Comparison of ENCODE assay signal across 8 cellular contexts in genomic region chr6:121430514-121431460, GRCh38. TPM values are rescaled to one million over a fixed set of nuclear protein-coding genes. Genes with fewer than 3 reads are reported as not detected.
DNase-seq lines count a peak whose midpoint lies in the region; ATAC-seq and TF ChIP-seq lines count a peak whose summit lies in the region.

No MANE protein-coding gene starts in this region.

- no peak for DNase-seq in GM12865 (ENCODE audit: low read depth)
- DNase-seq in NCI-H69 (lab: John Stamatoyannopoulos, UW): peak; percentile 69
- peak; percentile 55 for DNase-seq in epithelial cell of esophagus (ENCODE audit: low read depth)
- no peak for DNase-seq in osteocyte (ENCODE audit: extremely low spot score, unreplicated experiment)
- no peak for DNase-seq in DMS153 treated with DMSO at 0.1 percent for 48 hours (lab: John Stamatoyannopoulos, UW; ENCODE audit: unreplicated experiment)
- DNase-seq in germinal center (ENCODE audit: low spot score): no peak
- DNase-seq in activated T-cell treated with anti-CD3 and anti-CD28 coated beads, Interleukin-2, amount 50 U/mL, for 72 hours: no peak

- peak; percentile 20 for TF ChIP-seq CTCF in GM12865 (IDR thresholded peaks at IDR 0.05; ENCODE audit: insufficient read depth, low read depth, low read length, missing control alignments)
- peak; percentile 70 for TF ChIP-seq CTCF in epithelial cell of esophagus (IDR thresholded peaks at IDR 0.05; ENCODE audit: insufficient read depth, low read depth, low read length, missing control alignments)
- TF ChIP-seq CTCF in osteocyte (IDR thresholded peaks at IDR 0.05): peak; percentile 84

- H3K36me3 Mint-ChIP-seq in osteocyte (ENCODE audit: unreplicated experiment): no peaks in the 10 kb centered on the region
- H3K36me3 Mint-ChIP-seq in stimulated activated memory B cell treated with anti-CD40 and anti-IgM and Interleukin-4, amounts not matched to agents 10 μg/mL and 1 μg/mL and 100 μg/mL, for 72 hours: no peaks in the 10 kb centered on the region
- H3K36me3 Mint-ChIP-seq in activated T-cell treated with anti-CD3 and anti-CD28 coated beads, Interleukin-2, amount 50 U/mL, for 72 hours (ENCODE audit: insufficient read depth in 2 of 2): no peaks in the 10 kb centered on the region

- no peaks in the 10 kb centered on the region for H3K27me3 Mint-ChIP-seq in osteocyte (ENCODE audit: unreplicated experiment)
- H3K27me3 Mint-ChIP-seq in stimulated activated memory B cell treated with anti-CD40 and anti-IgM and Interleukin-4, amounts not matched to agents 10 μg/mL and 1 μg/mL and 100 μg/mL, for 72 hours: peaks cover 9% of the 10 kb centered on the region
- H3K27me3 Mint-ChIP-seq in activated T-cell treated with anti-CD3 and anti-CD28 coated beads, Interleukin-2, amount 50 U/mL, for 72 hours (ENCODE audit: low read depth): peaks cover 8% of the 10 kb centered on the region

- H3K9me3 Mint-ChIP-seq in osteocyte (ENCODE audit: unreplicated experiment): no peaks in the 10 kb centered on the region
- H3K9me3 Mint-ChIP-seq in stimulated activated memory B cell treated with anti-CD40 and anti-IgM and Interleukin-4, amounts not matched to agents 10 μg/mL and 1 μg/mL and 100 μg/mL, for 72 hours: no peaks in the 10 kb centered on the region
- no peaks in the 10 kb centered on the region for H3K9me3 Mint-ChIP-seq in activated T-cell treated with anti-CD3 and anti-CD28 coated beads, Interleukin-2, amount 50 U/mL, for 72 hours

- H3K4me3 ChIP-seq in GM12865 (ENCODE audit: low read depth, low read length): no peak overlapping the region
- no peak overlapping the region for H3K4me3 ChIP-seq in epithelial cell of esophagus (ENCODE audit: low read length)

- H3K27ac Mint-ChIP-seq in osteocyte (ENCODE audit: unreplicated experiment): no peak overlapping the region
- no peak overlapping the region for H3K27ac Mint-ChIP-seq in stimulated activated memory B cell treated with anti-CD40 and anti-IgM and Interleukin-4, amounts not matched to agents 10 μg/mL and 1 μg/mL and 100 μg/mL, for 72 hours
- H3K27ac Mint-ChIP-seq in activated T-cell treated with anti-CD3 and anti-CD28 coated beads, Interleukin-2, amount 50 U/mL, for 72 hours: no peak overlapping the region

- H3K4me3 Mint-ChIP-seq in osteocyte (ENCODE audit: unreplicated experiment): no peak overlapping the region
- H3K4me3 Mint-ChIP-seq in stimulated activated memory B cell treated with anti-CD40 and anti-IgM and Interleukin-4, amounts not matched to agents 10 μg/mL and 1 μg/mL and 100 μg/mL, for 72 hours: no peak overlapping the region
- no peak overlapping the region for H3K4me3 Mint-ChIP-seq in activated T-cell treated with anti-CD3 and anti-CD28 coated beads, Interleukin-2, amount 50 U/mL, for 72 hours

- ATAC-seq in stimulated activated memory B cell treated with anti-CD40 and anti-IgM and Interleukin-4, amounts not matched to agents 10 μg/mL and 1 μg/mL and 100 μg/mL, for 72 hours: no peak
- no peak for ATAC-seq in activated T-cell treated with anti-CD3 and anti-CD28 coated beads, Interleukin-2, amount 50 U/mL, for 72 hours (replicated peaks in 1 of 2)

- peaks cover 29% of the 10 kb centered on the region for H3K4me1 Mint-ChIP-seq in osteocyte (ENCODE audit: unreplicated experiment)
- H3K4me1 Mint-ChIP-seq in stimulated activated memory B cell treated with anti-CD40 and anti-IgM and Interleukin-4, amounts not matched to agents 10 μg/mL and 1 μg/mL and 100 μg/mL, for 72 hours: no peaks in the 10 kb centered on the region
- no peaks in the 10 kb centered on the region for H3K4me1 Mint-ChIP-seq in activated T-cell treated with anti-CD3 and anti-CD28 coated beads, Interleukin-2, amount 50 U/mL, for 72 hours (ENCODE audit: low read depth)

RNA-seq across cellular contexts. Expression of gene GJA1, which starts 4.7 kb away (rescaled TPM):
- total RNA-seq in osteocyte: 283 and 286 TPM in 2 replicates
- total RNA-seq in activated T-cell treated with anti-CD3 and anti-CD28 coated beads, Interleukin-2, amount 50 U/mL, for 72 hours: under 1 TPM in 1 of 2 donors, not detected in 1; 0.19 TPM

Comparison
In these comparisons a context has a peak if more than half of its experiments do, and no peak if none do; other contexts are left out.
1. DNase-seq: peak in NCI-H69 (single experiment) and epithelial cell of esophagus (single experiment); none in GM12865 (single experiment), osteocyte (single experiment), DMS153 treated with DMSO at 0.1 percent for 48 hours (single experiment), germinal center (single experiment) and activated T-cell treated with anti-CD3 and anti-CD28 coated beads, Interleukin-2, amount 50 U/mL, for 72 hours (0 of 2).
2. CTCF ChIP-seq: peak in every context shown above with its lines; median percentile 84 in osteocyte; 70 in epithelial cell of esophagus; 20 in GM12865.
3. RNA of gene GJA1, which starts 4.7 kb away (total RNA-seq): 283 to 286 TPM in osteocyte; 0.19 TPM in activated T-cell treated with anti-CD3 and anti-CD28 coated beads, Interleukin-2, amount 50 U/mL, for 72 hours; every median in the first group is over 100 times any median in the second.